In the genomic region with DNA sequence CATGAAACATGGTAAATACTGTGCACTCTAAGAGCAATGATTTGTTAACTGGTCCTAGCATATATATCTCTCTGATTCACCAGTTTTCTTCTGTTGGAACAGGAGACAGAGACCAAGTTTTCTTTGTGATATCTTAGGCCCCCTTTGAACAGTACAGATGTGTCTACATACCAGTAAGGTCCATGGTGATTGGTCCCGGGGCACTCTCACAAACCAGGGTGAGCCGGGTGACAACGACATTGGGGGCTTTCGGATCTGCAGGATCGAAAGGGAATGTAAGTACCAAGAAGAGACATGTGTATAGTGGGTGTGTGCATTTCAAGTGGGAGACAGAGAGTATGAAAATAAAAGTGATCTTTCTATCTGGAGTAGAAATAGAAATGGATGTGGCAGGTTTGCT, we compare ENCODE assay signal across 9 cellular contexts. TPM values are rescaled to one million over a fixed set of nuclear protein-coding genes. Genes with fewer than 3 reads are reported as not detected.
A peak's percentile ranks its signal among the peaks of the same experiment; 100 is the strongest.
DNase-seq lines count a peak whose midpoint lies in the region; ATAC-seq and TF ChIP-seq lines count a peak whose summit lies in the region.
"Had no signal": no experiment of that assay in that cellular context is flagged by ENCODE, and none has a peak within 500 bp of the region (broad histone marks: within the 10 kb centered on the region; RNA-seq: fewer than 3 reads in every experiment).

No MANE protein-coding gene starts in this region.

- DNase-seq in CD4-positive, alpha-beta memory T cell, result no peak
- no peak for DNase-seq in Karpas-422
- DNase-seq in chondrocyte (ENCODE audit: low spot score), result no peak
- DNase-seq in progenitor cell of endocrine pancreas (ENCODE audit: low spot score, unreplicated experiment), result no peak
- no peak for DNase-seq in hepatic stellate cell (ENCODE audit: low spot score)
- no peak for DNase-seq in Ammon's horn (ENCODE audit: low spot score)
- DNase-seq: NCI-H524 treated with DMSO at 0.1 percent for 48 hours had no signal

- POLR2A ChIA-PET in CD4-positive, alpha-beta memory T cell (lab: Charles Lee; ENCODE audit: partially characterized antibody), result interaction anchor here (1.5 to 5.8 kb wide), 5 partner anchors 9 to 179 kb away, joined by 5 to 104 read pairs (median 14); a partner anchor contains a TSS

- H3K4me1 ChIP-seq in CD4-positive, alpha-beta memory T cell (ENCODE audit: insufficient read depth, low read length), result peaks cover 100% of the 10 kb centered on the region
- H3K4me1 ChIP-seq in Karpas-422 (ENCODE audit: low read length), result peaks cover 65% of the 10 kb centered on the region

- H2AFZ ChIP-seq in Karpas-422 (ENCODE audit: low read length), result no peak overlapping the region

- H3K36me3 Mint-ChIP-seq in CD4-positive, alpha-beta memory T cell, result peaks cover 77 to 94% of the 10 kb centered on the region in 2 donors
- no peaks in the 10 kb centered on the region for H3K36me3 Mint-ChIP-seq in chondrocyte (ENCODE audit: low read depth)
- H3K36me3 Mint-ChIP-seq in progenitor cell of endocrine pancreas (ENCODE audit: insufficient read depth), result no peaks in the 10 kb centered on the region

- H3K27ac Mint-ChIP-seq in CD4-positive, alpha-beta memory T cell, result peak overlapping the region; percentile 94 to 100 (median 97)
- H3K27ac Mint-ChIP-seq in chondrocyte (ENCODE audit: unreplicated experiment) (peak overlapping the region; percentile 34), progenitor cell of endocrine pancreas (peak overlapping the region; percentile 30)

- peaks cover 73 to 98% (median 93%) of the 10 kb centered on the region in 4 donors for H3K4me1 Mint-ChIP-seq in CD4-positive, alpha-beta memory T cell
- H3K4me1 Mint-ChIP-seq in chondrocyte (ENCODE audit: low read depth), result peaks cover 82% of the 10 kb centered on the region
- H3K4me1 Mint-ChIP-seq in progenitor cell of endocrine pancreas (ENCODE audit: low read depth), result peaks cover 20% of the 10 kb centered on the region

- peak overlapping the region; percentile 51 for H3K4me2 ChIP-seq in Karpas-422 (ENCODE audit: low read depth, low read length, poor library complexity, severe bottlenecking)

- peaks cover 18% of the 10 kb centered on the region; the same call in 1 of the 2 replicates for H4K20me1 ChIP-seq in Karpas-422 (ENCODE audit: insufficient read depth, low read depth, low read length)

- no peaks in the 10 kb centered on the region for H3K9me3 ChIP-seq in CD4-positive, alpha-beta memory T cell (ENCODE audit: control insufficient read depth in 1 of 2, low read length in 2 of 2)
- H3K9me3 ChIP-seq in Karpas-422 (ENCODE audit: low read length), result no peaks in the 10 kb centered on the region

- peaks cover 64% of the 10 kb centered on the region for H3K36me3 ChIP-seq in CD4-positive, alpha-beta memory T cell (ENCODE audit: insufficient read depth, low read length)
- H3K36me3 ChIP-seq in Karpas-422 (ENCODE audit: insufficient read depth, low read length), result peaks cover 73% of the 10 kb centered on the region

- H3K27me3 ChIP-seq in CD4-positive, alpha-beta memory T cell (ENCODE audit: insufficient read depth, low read length), result no peaks in the 10 kb centered on the region
- H3K27me3 ChIP-seq in Karpas-422 (ENCODE audit: low read length), result no peaks in the 10 kb centered on the region

- H3K9me3 Mint-ChIP-seq in CD4-positive, alpha-beta memory T cell, result peaks cover 0 to 3% (median 0%) of the 10 kb centered on the region in 8 donors
- no peaks in the 10 kb centered on the region for H3K9me3 Mint-ChIP-seq in chondrocyte (ENCODE audit: low read depth)
- H3K9me3 Mint-ChIP-seq in progenitor cell of endocrine pancreas (ENCODE audit: low read depth), result no peaks in the 10 kb centered on the region

- no peak for ATAC-seq in HG03442 (IDR thresholded peaks at IDR 0.05; ENCODE audit: unreplicated experiment)
- no peak for ATAC-seq in esophagus mucosa

- intact Hi-C loops in CD4-positive, alpha-beta memory T cell (cut with micrococcal nuclease), result loop anchor here (10.0 kb wide), 1 partner anchor 555 kb away; no protein-coding TSS in a partner anchor

- H3K27me3 Mint-ChIP-seq in CD4-positive, alpha-beta memory T cell, result no peaks in the 10 kb centered on the region
- H3K27me3 Mint-ChIP-seq in chondrocyte (ENCODE audit: low read depth) (no peaks in the 10 kb centered on the region), progenitor cell of endocrine pancreas (no peaks in the 10 kb centered on the region)

- H3K79me2 ChIP-seq in Karpas-422 (ENCODE audit: low read length), result peaks cover 63% of the 10 kb centered on the region

- H3K4me3 ChIP-seq in CD4-positive, alpha-beta memory T cell (ENCODE audit: low read length in 2 of 2), result peak overlapping the region in 1 of 2 donors; percentile 20
- no peak overlapping the region for H3K4me3 ChIP-seq in Karpas-422 (ENCODE audit: low read length)

- TF ChIP-seq CTCF in chondrocyte (IDR thresholded peaks at IDR 0.05) (no peak), progenitor cell of endocrine pancreas (IDR thresholded peaks at IDR 0.05; ENCODE audit: unreplicated experiment) (no peak)

- peak overlapping the region; percentile 92 for H3K27ac ChIP-seq in CD4-positive, alpha-beta memory T cell (ENCODE audit: low read depth, low read length)
- peak overlapping the region; percentile 93 for H3K27ac ChIP-seq in Karpas-422 (ENCODE audit: low read length)

- H3K4me3 Mint-ChIP-seq in CD4-positive, alpha-beta memory T cell, result peak overlapping the region; percentile 69 to 93 (median 87)
- H3K4me3 Mint-ChIP-seq in chondrocyte (ENCODE audit: unreplicated experiment), result no peak overlapping the region
- H3K4me3 Mint-ChIP-seq in progenitor cell of endocrine pancreas (ENCODE audit: low read depth), result no peak overlapping the region

- CTCF ChIA-PET in CD4-positive, alpha-beta memory T cell (lab: Charles Lee; ENCODE audit: partially characterized antibody), result interaction anchor here (2.6 to 3.4 kb wide), 2 partner anchors 10 to 12 kb away, joined by 11 to 44 read pairs; a partner anchor contains a TSS

- no peaks in the 10 kb centered on the region for H3K9me2 ChIP-seq in Karpas-422 (replicated peaks; ENCODE audit: insufficient read depth, low read length)

- peak overlapping the region; percentile 63 for H3K9ac ChIP-seq in Karpas-422 (ENCODE audit: low read length)

RNA-seq across cellular contexts. Expression of a gene that starts 11.3 kb away (rescaled TPM):
- total RNA-seq in CD4-positive, alpha-beta memory T cell, result 10 to 100 TPM in 1 of 2 experiments, 1 to 10 TPM in 1; 9.3 to 11.5 TPM
- 1 to 10 TPM; 3.4 to 4.5 TPM for polyA plus RNA-seq in CD4-positive, alpha-beta memory T cell
- total RNA-seq in Karpas-422 (2014; rRNA removed; shearing (Covaris generic); ENCODE audit: low replicate concordance), result 0.18 and 0.60 TPM in 2 replicates
- total RNA-seq in chondrocyte, result 0.73 to 0.87 TPM (median 0.77 TPM) in 3 replicates
- total RNA-seq in progenitor cell of endocrine pancreas, result 22.8 and 23.1 TPM in 2 replicates
- total RNA-seq in esophagus mucosa, result 4.5 TPM

RNA-seq across cellular contexts. Expression of a gene that starts 11.8 kb away (rescaled TPM):
- total RNA-seq in CD4-positive, alpha-beta memory T cell, result 100 to 1,000 TPM; 717 to 768 TPM
- polyA plus RNA-seq in CD4-positive, alpha-beta memory T cell, result 1,000 to 10,000 TPM; 2,962 to 4,406 TPM
- 503 and 765 TPM in 2 replicates for total RNA-seq in Karpas-422 (2014; rRNA removed; shearing (Covaris generic); ENCODE audit: low replicate concordance)
- 5.2 to 9.1 TPM (median 6.1 TPM) in 3 replicates for total RNA-seq in chondrocyte
- 0.79 and 1.7 TPM in 2 replicates for total RNA-seq in progenitor cell of endocrine pancreas
- 39.0 TPM for total RNA-seq in esophagus mucosa

RNA-seq across cellular contexts. Expression of a gene that starts 23.2 kb away (rescaled TPM):
- total RNA-seq in CD4-positive, alpha-beta memory T cell, result not detected
- not detected for polyA plus RNA-seq in CD4-positive, alpha-beta memory T cell
- not detected in 2 replicates for total RNA-seq in Karpas-422 (2014; rRNA removed; shearing (Covaris generic); ENCODE audit: low replicate concordance)
- not detected in 3 replicates for total RNA-seq in chondrocyte
- total RNA-seq in progenitor cell of endocrine pancreas, result not detected in 2 replicates
- not detected for total RNA-seq in esophagus mucosa

Comparison
In these comparisons a context has a peak if more than half of its experiments do, and no peak if none do; other contexts are left out.
1. H3K27ac Mint-ChIP-seq: peak in every context shown above with its lines; median percentile 97 in CD4-positive, alpha-beta memory T cell; 34 in chondrocyte; 30 in progenitor cell of endocrine pancreas.
2. H3K4me3 Mint-ChIP-seq: peak in CD4-positive, alpha-beta memory T cell (8 of 8); none in chondrocyte (single experiment) and progenitor cell of endocrine pancreas (single experiment).
3. RNA of a gene that starts 11.8 kb away (total RNA-seq): 717 to 768 TPM in CD4-positive, alpha-beta memory T cell and 503 to 765 TPM in Karpas-422; 39.0 TPM in esophagus mucosa (single experiment), 5.2 to 9.1 TPM in chondrocyte and 0.79 to 1.7 TPM in progenitor cell of endocrine pancreas; every median in the first group is over 10 times any median in the second.